In genomic region chr2:223600056-223600455, GRCh38 we compare ENCODE assay signal across 26 cellular contexts. TPM values are rescaled to one million over a fixed set of nuclear protein-coding genes. Genes with fewer than 3 reads are reported as not detected.
A peak's percentile ranks its signal among the peaks of the same experiment; 100 is the strongest.
DNase-seq lines count a peak whose midpoint lies in the region; TF ChIP-seq lines count a peak whose summit lies in the region.
"Had no signal": no experiment of that assay in that cellular context is flagged by ENCODE, and none has a peak within 500 bp of the region (broad histone marks: within the 10 kb centered on the region; RNA-seq: fewer than 3 reads in every experiment).

No MANE protein-coding gene starts in this region.

- H3K9me3 Mint-ChIP-seq in progenitor cell of endocrine pancreas (ENCODE audit: low read depth): no peaks in the 10 kb centered on the region
- H3K9me3 Mint-ChIP-seq: activated B cell treated with CpG ODN at 0.5 μM for 24 hours, endodermal cell had no signal

- H3K27ac ChIP-seq in SK-N-MC: 0 out of 2 replicates have a peak overlapping the region, but pooled peaks have one; percentile 0
- H3K27ac ChIP-seq: colonic mucosa, ovary had no signal

- H3K9ac ChIP-seq in SK-N-MC (ENCODE audit: insufficient read length): no peak overlapping the region

- peaks cover 46% of the 10 kb centered on the region for H3K27me3 Mint-ChIP-seq in progenitor cell of endocrine pancreas

- no peaks in the 10 kb centered on the region for H3K36me3 Mint-ChIP-seq in progenitor cell of endocrine pancreas (ENCODE audit: insufficient read depth)
- H3K36me3 Mint-ChIP-seq: natural killer cell had no signal

- no peaks in the 10 kb centered on the region for H3K9me3 ChIP-seq in SK-N-MC (ENCODE audit: low read depth, low read length)
- H3K9me3 ChIP-seq: adrenal gland, Caco-2, colonic mucosa, ovary had no signal

- H3K4me3 ChIP-seq in SK-N-MC (peak overlapping the region; percentile 33; the same call in 1 of the 2 replicates), fibroblast of mammary gland (ENCODE audit: control insufficient read depth, low read depth, low read length) (no peak overlapping the region)
- H3K4me3 ChIP-seq: adrenal gland, colonic mucosa, ovary had no signal

- no peak overlapping the region for H3K27ac Mint-ChIP-seq in progenitor cell of endocrine pancreas
- H3K27ac Mint-ChIP-seq: activated B cell treated with CpG ODN at 0.5 μM for 24 hours, endodermal cell, natural killer cell had no signal

- peak overlapping the region; percentile 16 for H3K4me3 Mint-ChIP-seq in progenitor cell of endocrine pancreas (ENCODE audit: low read depth)
- H3K4me3 Mint-ChIP-seq: activated B cell treated with CpG ODN at 0.5 μM for 24 hours, endodermal cell, natural killer cell had no signal

- TF ChIP-seq CTCF in fibroblast of mammary gland (conservative IDR thresholded peaks at IDR 0.05; ENCODE audit: control insufficient read depth, insufficient read depth, low read depth, low read length) (no peak), progenitor cell of endocrine pancreas (IDR thresholded peaks at IDR 0.05; ENCODE audit: unreplicated experiment) (no peak), GM20000 (IDR thresholded peaks at IDR 0.05; ENCODE audit: extremely low read depth, missing control alignments) (no peak)

- DNase-seq in GM03348 (ENCODE audit: low spot score) (peak; percentile 19), SK-N-MC (ENCODE audit: low read depth, low spot score) (no peak), fibroblast of mammary gland (ENCODE audit: low read depth) (peak; percentile 22), progenitor cell of endocrine pancreas (ENCODE audit: low spot score, unreplicated experiment) (no peak), NCI-H774 (lab: John Stamatoyannopoulos, UW) (no peak), GM20000 (ENCODE audit: low spot score) (no peak), NCI-H1092 treated with DMSO at 0.1 percent for 48 hours (lab: John Stamatoyannopoulos, UW) (no peak)
- DNase-seq in activated effector memory CD4-positive, alpha-beta T cell treated with Interleukin-2 at 50 U/mL for 16 hours: no peak
- DNase-seq: activated B cell treated with CpG ODN at 0.5 μM for 24 hours; activated CD4-positive, alpha-beta T cell treated with anti-CD3 and anti-CD28 coated beads, Interleukin-2, amount 50 U/mL, for 1 hour; activated naive CD4-positive, alpha-beta T cell treated with Interleukin-2 at 50 U/mL for 16 hours; activated T-cell treated with anti-CD3 and anti-CD28 coated beads, Interleukin-2, amount 50 U/mL, for 48 hours; adrenal gland; C1 segment of cervical spinal cord; Caco-2; colonic mucosa; endodermal cell; GDM1; left ventricle myocardium superior; natural killer cell; NCI-H1105; NCI-H2029; NCI-H524 treated with DMSO at 0.1 percent for 48 hours; ovary; SHP77 treated with DMSO at 0.1 percent for 48 hours; stimulated activated CD4-positive, alpha-beta T cell treated with anti-CD3 and anti-CD28 coated beads, Interleukin-2, amount 100 ng/mL, for 48 hours had no signal

- no peaks in the 10 kb centered on the region for H3K4me1 Mint-ChIP-seq in progenitor cell of endocrine pancreas (ENCODE audit: low read depth)
- H3K4me1 Mint-ChIP-seq: endodermal cell, natural killer cell had no signal

- H3K36me3 ChIP-seq in SK-N-MC (ENCODE audit: insufficient read depth, low read length): no peaks in the 10 kb centered on the region
- H3K36me3 ChIP-seq: adrenal gland, colonic mucosa, ovary had no signal

RNA-seq across cellular contexts. Expression of gene SCG2, which starts 2.1 kb away (rescaled TPM):
- 154 and 163 TPM in 2 replicates for total RNA-seq in progenitor cell of endocrine pancreas
- total RNA-seq: left ventricle myocardium superior had no signal

Comparison
In these comparisons a context has a peak if more than half of its experiments do, and no peak if none do; other contexts are left out.
1. DNase-seq: peak in GM03348 (single experiment) and fibroblast of mammary gland (single experiment); none in SK-N-MC (single experiment), progenitor cell of endocrine pancreas (single experiment), activated effector memory CD4-positive, alpha-beta T cell treated with Interleukin-2 at 50 U/mL for 16 hours (single experiment), NCI-H774 (single experiment), GM20000 (single experiment) and NCI-H1092 treated with DMSO at 0.1 percent for 48 hours (single experiment).